14 cellular contexts compared by ENCODE assay signal in the genomic region with DNA sequence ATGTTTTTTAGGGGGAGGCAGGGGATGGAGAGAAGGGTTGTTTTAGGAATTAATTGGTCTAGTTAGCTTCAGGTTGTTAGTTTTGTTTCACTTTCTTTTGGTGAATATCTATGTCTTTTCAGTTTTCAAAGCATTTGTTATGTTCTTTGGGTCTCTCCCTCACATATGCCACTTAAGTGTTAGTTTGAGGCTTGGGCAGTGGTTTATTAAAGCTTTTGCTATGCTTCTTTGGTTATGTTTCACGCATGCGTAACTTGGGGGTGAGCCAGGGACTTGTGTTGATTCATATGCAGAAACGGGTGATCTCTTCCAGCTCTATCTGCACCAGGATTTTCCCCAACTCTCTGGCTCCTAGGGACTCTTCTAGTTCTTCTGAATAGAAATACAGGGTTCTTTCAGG. TPM values are rescaled to one million over a fixed set of nuclear protein-coding genes. Genes with fewer than 3 reads are reported as not detected.
DNase-seq lines count a peak whose midpoint lies in the region; ATAC-seq and TF ChIP-seq lines count a peak whose summit lies in the region.
"Had no signal": no experiment of that assay in that cellular context is flagged by ENCODE, and none has a peak within 500 bp of the region (broad histone marks: within the 10 kb centered on the region; RNA-seq: fewer than 3 reads in every experiment).

No MANE protein-coding gene starts in this region.

- peak; percentile 77 for ATAC-seq in GM19351 (IDR thresholded peaks at IDR 0.05; ENCODE audit: unreplicated experiment)
- peak; percentile 14 for ATAC-seq in foreskin keratinocyte
- ATAC-seq in HG03135 (IDR thresholded peaks at IDR 0.05; ENCODE audit: unreplicated experiment) = no peak
- ATAC-seq: activated CD4-positive, alpha-beta T cell treated with anti-CD3 and anti-CD28 coated beads for 36 hours; left lobe of liver had no signal

- peak; percentile 33 for DNase-seq in AG09309 (ENCODE audit: low read depth)
- DNase-seq in PC-9 = no peak
- no peak for DNase-seq in foreskin keratinocyte
- no peak for DNase-seq in NCI-H1694 treated with DMSO at 0.1 percent for 48 hours (lab: John Stamatoyannopoulos, UW)
- no peak for DNase-seq in central memory CD4-positive, alpha-beta T cell
- DNase-seq in NCI-H748 treated with DMSO at 0.1 percent for 48 hours (lab: John Stamatoyannopoulos, UW) = no peak
- DNase-seq: activated CD4-positive, alpha-beta T cell treated with anti-CD3 and anti-CD28 coated beads for 36 hours; CD4-positive, alpha-beta memory T cell; foreskin melanocyte; NCI-H1092 treated with DMSO at 0.1 percent for 48 hours; NCI-H774 had no signal

- no TSS peak for BruUV-seq in PC-9 (replicated peaks; lab: Mats Ljungman, UMichigan)

- peak overlapping the region; percentile 62; the same call in 1 of the 2 replicates for H2AFZ ChIP-seq in PC-9

- H3K4me3 ChIP-seq in AG09309 (ENCODE audit: control insufficient read depth, low read depth, low read length) (no peak overlapping the region), PC-9 (no peak overlapping the region)

- H3K4me1 ChIP-seq in PC-9 (replicated peaks; ENCODE audit: insufficient read depth) (no peaks in the 10 kb centered on the region), foreskin keratinocyte (no peaks in the 10 kb centered on the region)

- H3K9me3 ChIP-seq in PC-9 (ENCODE audit: insufficient read depth, low read depth) = 0 out of 2 replicates have a peak, but pooled peaks cover 4% of the 10 kb centered on the region

- no peaks in the 10 kb centered on the region for H3F3A ChIP-seq in PC-9 (ENCODE audit: insufficient read depth, low read depth)

- H3K9me2 ChIP-seq in PC-9 (ENCODE audit: insufficient read depth) = no peaks in the 10 kb centered on the region

- H3K27ac ChIP-seq in PC-9 (no peak overlapping the region), foreskin keratinocyte (no peak overlapping the region)

- TF ChIP-seq CTCF in AG09309 (IDR thresholded peaks at IDR 0.05; ENCODE audit: control insufficient read depth, insufficient read depth, low read depth, low read length, missing control alignments) (no peak), PC-9 (conservative IDR thresholded peaks at IDR 0.05) (no peak), foreskin keratinocyte (conservative IDR thresholded peaks at IDR 0.05) (no peak)

- POLR2A ChIA-PET in PC-9 (lab: Charles Lee; ENCODE audit: unreplicated experiment) = no interaction called here

- no peaks in the 10 kb centered on the region for H3K36me3 ChIP-seq in PC-9 (ENCODE audit: low read depth)

- no peaks in the 10 kb centered on the region for H3K79me2 ChIP-seq in PC-9 (ENCODE audit: low read depth)

- CTCF ChIA-PET in PC-9 (lab: Charles Lee) = no interaction called here

- H4K20me1 ChIP-seq in PC-9 (ENCODE audit: insufficient read depth) = no peaks in the 10 kb centered on the region

- H3K4me2 ChIP-seq in PC-9 = 0 out of 2 replicates have a peak overlapping the region, but pooled peaks have one; percentile 6

- H3K27me3 ChIP-seq in PC-9 (ENCODE audit: insufficient read depth, low read depth) (no peaks in the 10 kb centered on the region), foreskin keratinocyte (peaks cover 5% of the 10 kb centered on the region)

- intact Hi-C loops in PC-9 (cut with micrococcal nuclease; ENCODE audit: unreplicated experiment) = no loop called here

RNA-seq across cellular contexts. Expression of a gene that starts 11.4 kb away (rescaled TPM):
- total RNA-seq in PC-9 (2021) = 31.5 and 43.6 TPM in 2 replicates
- 22.4 and 29.0 TPM in 2 replicates for total RNA-seq in foreskin keratinocyte
- 2.8 and 4.0 TPM in 2 replicates for polyA plus RNA-seq in foreskin keratinocyte
